Comparison of ENCODE assay signal across 8 cellular contexts in genomic region chr2:27494944-27495554, GRCh38. TPM values are rescaled to one million over a fixed set of nuclear protein-coding genes. Genes with fewer than 3 reads are reported as not detected.
DNase-seq lines count a peak whose midpoint lies in the region; ATAC-seq and TF ChIP-seq lines count a peak whose summit lies in the region.

Gene FNDC4 (minus strand): TSS chr2:27495200. CDS start chr2:27494679, 521 bp downstream.

- peaks cover 76% of the 10 kb centered on the region for H3K27me3 Mint-ChIP-seq in activated naive CD4-positive, alpha-beta T cell treated with anti-CD3 and anti-CD28 coated beads, Interleukin-2, amount 10 ng/mL, durations not matched to agents 7 days and 5 days

- no peak within 1 kb of the TSS for H2BK5ac ChIP-seq in neuronal stem cell (ENCODE audit: low read length)

- WGBS in gastroesophageal sphincter (ENCODE audit: low coverage in 1 of 2), 2 donors: 0% methylated on average over 1 to 4 of the region's 70 CpGs
- WGBS in neuronal stem cell (ENCODE audit: extremely low coverage in 2 of 2, insufficient read length in 2 of 2, insufficient replicate concordance in 1 of 2), 2 donors: no CpG with 5 or more reads among the region's 70 CpGs

- H3K4me1 Mint-ChIP-seq in activated naive CD4-positive, alpha-beta T cell treated with anti-CD3 and anti-CD28 coated beads, Interleukin-2, amount 10 ng/mL, durations not matched to agents 7 days and 5 days: peaks cover 14% of the 10 kb centered on the region

- no peak within 1 kb of the TSS for H4K8ac ChIP-seq in neuronal stem cell (ENCODE audit: low read depth, low read length)

- H3K27me3 ChIP-seq in gastroesophageal sphincter (peaks cover 7% of the 10 kb centered on the region), neuronal stem cell (ENCODE audit: control insufficient read depth in 3 of 3, insufficient read depth in 3 of 3, low read depth in 1 of 3, low read length in 3 of 3) (peaks cover 0 to 46% (median 10%) of the 10 kb centered on the region in 3 experiments)

- H3K79me1 ChIP-seq in neuronal stem cell (ENCODE audit: low read depth, low read length): no peaks in the 10 kb centered on the region

- no peak within 1 kb of the TSS for H3K27ac Mint-ChIP-seq in activated naive CD4-positive, alpha-beta T cell treated with anti-CD3 and anti-CD28 coated beads, Interleukin-2, amount 10 ng/mL, durations not matched to agents 7 days and 5 days

- peak within 1 kb of the TSS; percentile 56 for H3K14ac ChIP-seq in neuronal stem cell (ENCODE audit: low read length)

- H2BK120ac ChIP-seq in neuronal stem cell (ENCODE audit: low read depth, low read length): no peak within 1 kb of the TSS

- H3K36me3 Mint-ChIP-seq in activated naive CD4-positive, alpha-beta T cell treated with anti-CD3 and anti-CD28 coated beads, Interleukin-2, amount 10 ng/mL, durations not matched to agents 7 days and 5 days: no peaks in the 10 kb centered on the region

- no peak within 1 kb of the TSS for H3K4ac ChIP-seq in neuronal stem cell (ENCODE audit: low read length)

- peak; percentile 21 to 46 for TF ChIP-seq POLR2A in gastroesophageal sphincter (IDR thresholded peaks at IDR 0.05)

- peak within 1 kb of the TSS; percentile 91 for H3K9ac ChIP-seq in neuronal stem cell (ENCODE audit: low read depth, low read length, poor library complexity)

- no peak within 1 kb of the TSS for H4K91ac ChIP-seq in neuronal stem cell (ENCODE audit: low read depth, low read length, poor library complexity)

- H3K4me2 ChIP-seq in neuronal stem cell (ENCODE audit: insufficient read depth, low read length, poor library complexity, severe bottlenecking): peak within 1 kb of the TSS; percentile 85

- no peak within 1 kb of the TSS for H2AK5ac ChIP-seq in neuronal stem cell (ENCODE audit: low read depth, low read length)

- H3K9me3 ChIP-seq in gastroesophageal sphincter (no peaks in the 10 kb centered on the region), neuronal stem cell (replicated peaks in 1 of 2; ENCODE audit: control insufficient read depth in 2 of 2, insufficient read depth in 1 of 2, low read depth in 1 of 2, low read length in 2 of 2) (no peaks in the 10 kb centered on the region)

- peak within 1 kb of the TSS; percentile 11 for H2BK12ac ChIP-seq in neuronal stem cell (ENCODE audit: low read length)

- H3K4me3 ChIP-seq in gastroesophageal sphincter (peak within 1 kb of the TSS; percentile 46 to 89), neuronal stem cell (ENCODE audit: low read length in 2 of 2) (peak within 1 kb of the TSS; percentile 65 to 93)

- peak; percentile 64 for ATAC-seq in gastroesophageal sphincter

- peak within 1 kb of the TSS; percentile 51 for H3K4me3 Mint-ChIP-seq in activated naive CD4-positive, alpha-beta T cell treated with anti-CD3 and anti-CD28 coated beads, Interleukin-2, amount 10 ng/mL, durations not matched to agents 7 days and 5 days

- DNase-seq in activated gamma-delta T cell (lab: John Stamatoyannopoulos, UW) (peak; percentile 13), activated gamma-delta T cell treated with Interleukin-2 at 50 U/mL for 16 hours (no peak), neuronal stem cell (ENCODE audit: low spot score) (peak; percentile 62), NCI-H1092 treated with DMSO at 0.1 percent for 48 hours (lab: John Stamatoyannopoulos, UW) (no peak), NCI-H226 (no peak), GM10266 (ENCODE audit: extremely low spot score) (no peak)
- DNase-seq in activated naive CD4-positive, alpha-beta T cell treated with anti-CD3 and anti-CD28 coated beads, Interleukin-2, amount 10 ng/mL, durations not matched to agents 7 days and 5 days: peak; percentile 56

- H3K9me3 Mint-ChIP-seq in activated naive CD4-positive, alpha-beta T cell treated with anti-CD3 and anti-CD28 coated beads, Interleukin-2, amount 10 ng/mL, durations not matched to agents 7 days and 5 days: no peaks in the 10 kb centered on the region

- H3K4me1 ChIP-seq in gastroesophageal sphincter: peaks cover 0 to 27% (median 0%) of the 10 kb centered on the region in 3 donors
- H3K4me1 ChIP-seq in neuronal stem cell (ENCODE audit: control insufficient read depth in 2 of 2, insufficient read depth in 1 of 2, low read depth in 1 of 2, low read length in 2 of 2): peaks cover 6 to 7% of the 10 kb centered on the region in 2 donors

- no peak for TF ChIP-seq CTCF in gastroesophageal sphincter (IDR thresholded peaks at IDR 0.05)
- no peak for TF ChIP-seq CTCF in GM10266 (IDR thresholded peaks at IDR 0.05; ENCODE audit: control insufficient read depth, insufficient read depth, low read depth, missing control alignments)

- no peak for TF ChIP-seq EP300 in gastroesophageal sphincter (IDR thresholded peaks at IDR 0.05)

- peak within 1 kb of the TSS; percentile 96 for H3K18ac ChIP-seq in neuronal stem cell (ENCODE audit: low read length)

- CTCF ChIA-PET in activated naive CD4-positive, alpha-beta T cell treated with anti-CD3 and anti-CD28 coated beads, Interleukin-2, amount 10 ng/mL, durations not matched to agents 7 days and 5 days (lab: Charles Lee): no interaction called here

- peak within 1 kb of the TSS; percentile 100 for H2AFZ ChIP-seq in neuronal stem cell (ENCODE audit: low read length)

- peak within 1 kb of the TSS; percentile 62 for H3K23ac ChIP-seq in neuronal stem cell (ENCODE audit: low read depth, low read length, poor library complexity)

- peaks cover 0 to 5% of the 10 kb centered on the region in 2 donors for H3K36me3 ChIP-seq in gastroesophageal sphincter
- H3K36me3 ChIP-seq in neuronal stem cell (replicated peaks in 1 of 2; ENCODE audit: control insufficient read depth in 2 of 2, insufficient read depth in 2 of 2, low read length in 2 of 2): no peaks in the 10 kb centered on the region

- H2BK15ac ChIP-seq in neuronal stem cell (ENCODE audit: low read length): peak within 1 kb of the TSS; percentile 21

- H3K27ac ChIP-seq in gastroesophageal sphincter: peak within 1 kb of the TSS in 3 of 4 donors; percentile 69 to 75 (median 70)
- H3K27ac ChIP-seq in neuronal stem cell (replicated peaks; ENCODE audit: low read length): no peak within 1 kb of the TSS

RNA-seq across cellular contexts. Expression of gene FNDC4, which starts in this region (rescaled TPM):
- 10 to 100 TPM in 2 of 4 donors, 1 to 10 TPM in 2; 7.0 to 11.7 (median 9.9) TPM for total RNA-seq in gastroesophageal sphincter
- polyA plus RNA-seq in neuronal stem cell (2013, experiment 1 of 2): 19.2 TPM
- polyA plus RNA-seq in neuronal stem cell (2013, experiment 2 of 2): 17.6 TPM

Comparison
In these comparisons a context has a peak if more than half of its experiments do, and no peak if none do; other contexts are left out.
1. DNase-seq: peak in activated gamma-delta T cell (single experiment), activated naive CD4-positive, alpha-beta T cell treated with anti-CD3 and anti-CD28 coated beads, Interleukin-2, amount 10 ng/mL, durations not matched to agents 7 days and 5 days (single experiment) and neuronal stem cell (single experiment); none in activated gamma-delta T cell treated with Interleukin-2 at 50 U/mL for 16 hours (single experiment), NCI-H1092 treated with DMSO at 0.1 percent for 48 hours (single experiment), NCI-H226 (single experiment) and GM10266 (single experiment).